Comparison of ENCODE assay signal across 16 cellular contexts in genomic region chr14:24417832-24418491, GRCh38. TPM values are rescaled to one million over a fixed set of nuclear protein-coding genes. Genes with fewer than 3 reads are reported as not detected.
"Had no signal": no experiment of that assay in that cellular context is flagged by ENCODE, and none has a peak within 500 bp of the region (broad histone marks: within the 10 kb centered on the region; RNA-seq: fewer than 3 reads in every experiment).

No MANE protein-coding gene starts in this region.

- H3K27me3 ChIP-seq: adrenal gland, heart left ventricle, vagina had no signal

- H3K9me3 ChIP-seq: adrenal gland, heart left ventricle, tibial artery, vagina had no signal

- DNase-seq: activated CD4-positive, alpha-beta memory T cell treated with anti-CD3 and anti-CD28 coated beads, Interleukin-2, amount 10 ng/mL, durations not matched to agents 7 days and 5 days; activated CD4-positive, alpha-beta T cell treated with anti-CD3 and anti-CD28 coated beads for 4 hours; activated effector memory CD4-positive, alpha-beta T cell treated with anti-CD3 and anti-CD28 coated beads, Interleukin-2, amount 50 U/mL, for 16 hours; activated T-cell treated with anti-CD3 and anti-CD28 coated beads, Interleukin-2, amount 50 U/mL, for 48 hours; cortex of kidney; effector CD4-positive, alpha-beta T cell; immature natural killer cell; left cardiac atrium; tibial artery had no signal

- ATAC-seq: stimulated activated effector memory CD8-positive, alpha-beta T cell treated with anti-CD3 and anti-CD28 coated beads, Interleukin-12 subunit alpha, Interleukin-12 subunit beta, amount 100 ng/mL, for 72 hours; WTC11 had no signal

- H3K4me3 ChIP-seq: adrenal gland, heart left ventricle, tibial artery, vagina had no signal

- H3K27ac ChIP-seq: heart left ventricle, tibial artery, vagina had no signal

RNA-seq across cellular contexts. Expression of gene CBLN3, which starts 11.5 kb away (rescaled TPM):
- total RNA-seq: frontal cortex had no signal
- polyA plus RNA-seq: immature natural killer cell, neural cell had no signal

RNA-seq across cellular contexts. Expression of gene NFATC4, which starts 50.0 kb away (rescaled TPM):
- total RNA-seq: activated CD4-positive, alpha-beta memory T cell treated with anti-CD3 and anti-CD28 coated beads, Interleukin-2, amount 10 ng/mL, durations not matched to agents 7 days and 5 days had no signal
- polyA plus RNA-seq: immature natural killer cell had no signal
